Comparison of ENCODE assay signal across 10 cellular contexts in the genomic region with DNA sequence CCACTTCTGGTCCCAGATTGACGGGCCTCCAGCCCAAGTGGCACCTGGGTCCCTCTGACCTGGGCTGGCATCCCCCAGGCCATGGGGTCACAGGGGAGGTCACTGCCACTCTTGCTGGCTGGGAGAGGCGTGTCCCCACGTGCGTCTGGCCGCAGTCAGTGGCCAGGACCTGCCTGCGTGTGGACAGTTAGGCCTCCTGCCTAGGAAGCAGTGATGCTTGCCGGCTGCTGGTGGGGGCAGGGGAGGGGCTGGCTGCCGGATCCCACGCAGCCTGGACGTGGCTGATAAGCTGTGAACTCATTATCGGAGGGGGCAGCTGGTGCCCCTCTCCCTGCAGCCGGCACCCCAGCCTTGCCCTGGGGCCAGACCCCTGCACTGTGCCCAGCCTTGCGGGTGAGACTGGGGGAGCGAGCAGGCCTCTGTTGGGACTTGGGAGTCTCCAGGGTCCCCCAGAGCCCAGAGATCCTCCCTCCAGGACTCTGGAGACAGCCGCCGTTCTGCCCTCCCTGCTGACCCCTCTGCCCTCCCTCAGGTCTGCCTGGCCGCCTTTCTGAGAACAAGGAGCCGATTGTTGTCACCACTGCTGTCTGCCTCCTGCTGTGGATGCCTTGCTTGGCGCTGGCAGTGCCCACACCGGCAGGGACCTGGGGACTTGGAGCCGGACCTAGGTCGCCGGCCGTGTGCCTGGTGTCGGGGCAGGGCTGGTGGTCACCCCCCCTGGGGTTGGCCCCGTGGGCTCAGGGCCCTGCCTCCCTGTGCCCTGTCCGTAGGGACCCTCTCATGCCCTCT. TPM values are rescaled to one million over a fixed set of nuclear protein-coding genes. Genes with fewer than 3 reads are reported as not detected.
A peak's percentile ranks its signal among the peaks of the same experiment; 100 is the strongest.
DNase-seq lines count a peak whose midpoint lies in the region; ATAC-seq, FAIRE-seq and TF ChIP-seq lines count a peak whose summit lies in the region.
"Had no signal": no experiment of that assay in that cellular context is flagged by ENCODE, and none has a peak within 500 bp of the region (broad histone marks: within the 10 kb centered on the region; RNA-seq: fewer than 3 reads in every experiment).

No MANE protein-coding gene starts in this region.

- peaks cover 92 to 98% of the 10 kb centered on the region in 2 donors for H3K4me1 ChIP-seq in adrenal gland (replicated peaks in 1 of 2)
- peaks cover 35% of the 10 kb centered on the region for H3K4me1 ChIP-seq in prostate gland (replicated peaks)

- H3K36me3 Mint-ChIP-seq in activated T-helper 2 cell treated with anti-CD3 and anti-CD28 coated beads, Interferon-gamma antibody, Interleukin-2, Interleukin-4, amounts not matched to agents 10 μg/mL and 5 μg/mL and 100 μg/mL, durations not matched to agents 14 hours and 24 hours and 36 hours (ENCODE audit: low read depth): no peaks in the 10 kb centered on the region
- H3K36me3 Mint-ChIP-seq in mesothelial cell of epicardium: no peaks in the 10 kb centered on the region

- no peaks in the 10 kb centered on the region for H3K27me3 Mint-ChIP-seq in activated T-helper 2 cell treated with anti-CD3 and anti-CD28 coated beads, Interferon-gamma antibody, Interleukin-2, Interleukin-4, amounts not matched to agents 10 μg/mL and 5 μg/mL and 100 μg/mL, durations not matched to agents 14 hours and 24 hours and 36 hours (ENCODE audit: low read depth)
- H3K27me3 Mint-ChIP-seq in mesothelial cell of epicardium (ENCODE audit: low read depth): no peaks in the 10 kb centered on the region

- ATAC-seq in left ventricle myocardium superior: peak; percentile 1
- ATAC-seq in HG03442 (IDR thresholded peaks at IDR 0.05; ENCODE audit: unreplicated experiment): no peak

- H3K27ac ChIP-seq in adrenal gland (peak overlapping the region in 4 of 5 donors; percentile 15 to 85 (median 60)), prostate gland (peak overlapping the region; percentile 12 to 37)

- intact Hi-C loops in adrenal gland (cut with DNase I) (no loop called here), left ventricle myocardium superior (cut with micrococcal nuclease) (no loop called here), prostate gland (cut with DNase I) (no loop called here)
- intact Hi-C loops in activated T-helper 2 cell treated with anti-CD3 and anti-CD28 coated beads, Interferon-gamma antibody, Interleukin-2, Interleukin-4, amounts not matched to agents 10 μg/mL and 5 μg/mL and 100 μg/mL, durations not matched to agents 14 hours and 24 hours and 36 hours (cut with micrococcal nuclease): no loop called here

- no peaks in the 10 kb centered on the region for H3K9me3 ChIP-seq in adrenal gland (replicated peaks in 1 of 3)
- H3K9me3 ChIP-seq in prostate gland: no peaks in the 10 kb centered on the region

- H3K27me3 ChIP-seq in adrenal gland: no peaks in the 10 kb centered on the region
- H3K27me3 ChIP-seq in prostate gland (replicated peaks; ENCODE audit: insufficient read depth): no peaks in the 10 kb centered on the region

- H3K36me3 ChIP-seq in adrenal gland (replicated peaks in 1 of 2) (no peaks in the 10 kb centered on the region), prostate gland (no peaks in the 10 kb centered on the region)

- TF ChIP-seq CTCF in adrenal gland (IDR thresholded peaks at IDR 0.05) (no peak), prostate gland (IDR thresholded peaks at IDR 0.05) (no peak), mesothelial cell of epicardium (IDR thresholded peaks at IDR 0.05; ENCODE audit: unreplicated experiment) (no peak), D721Med (IDR thresholded peaks at IDR 0.05; ENCODE audit: insufficient read depth, missing control alignments) (no peak)

- WGBS in adrenal gland, 4 donors: 17 to 45% (median 33%) methylated on average over 5 to 27 of the region's 27 CpGs
- 34% methylated on average over 26 of the region's 27 CpGs for WGBS in prostate gland

- FAIRE-seq in D721Med (lab: Jason Lieb, UNC): no peak

- no peak overlapping the region for H3K27ac Mint-ChIP-seq in activated T-helper 2 cell treated with anti-CD3 and anti-CD28 coated beads, Interferon-gamma antibody, Interleukin-2, Interleukin-4, amounts not matched to agents 10 μg/mL and 5 μg/mL and 100 μg/mL, durations not matched to agents 14 hours and 24 hours and 36 hours
- no peak overlapping the region for H3K27ac Mint-ChIP-seq in mesothelial cell of epicardium

- peak in 8 of 14 donors; percentile 22 to 68 (median 44) for DNase-seq in C1 segment of cervical spinal cord (lab: John Stamatoyannopoulos, UW)
- peak in 2 of 7 donors; percentile 35 to 45 for DNase-seq in adrenal gland
- DNase-seq in left ventricle myocardium superior: peak; percentile 59
- DNase-seq in prostate gland (ENCODE audit: low spot score): no peak
- DNase-seq in activated T-helper 2 cell treated with anti-CD3 and anti-CD28 coated beads, Interferon-gamma antibody, Interleukin-2, Interleukin-4, amounts not matched to agents 10 μg/mL and 5 μg/mL and 100 μg/mL, durations not matched to agents 14 hours and 24 hours and 36 hours (ENCODE audit: low spot score): no peak
- DNase-seq in mesothelial cell of epicardium (ENCODE audit: low spot score in 2 of 2, unreplicated experiment in 2 of 2): no peak
- DNase-seq in D721Med (ENCODE audit: insufficient read length, low spot score): no peak
- DNase-seq: GF-D8, NCI-H187 treated with DMSO at 0.1 percent for 48 hours had no signal

- TF ChIP-seq POLR2A in adrenal gland (IDR thresholded peaks at IDR 0.05) (no peak), prostate gland (IDR thresholded peaks at IDR 0.05) (no peak)

- H3K4me1 Mint-ChIP-seq in activated T-helper 2 cell treated with anti-CD3 and anti-CD28 coated beads, Interferon-gamma antibody, Interleukin-2, Interleukin-4, amounts not matched to agents 10 μg/mL and 5 μg/mL and 100 μg/mL, durations not matched to agents 14 hours and 24 hours and 36 hours (ENCODE audit: low read depth): no peaks in the 10 kb centered on the region
- H3K4me1 Mint-ChIP-seq in mesothelial cell of epicardium: peaks cover 20% of the 10 kb centered on the region

- no peak overlapping the region for H3K4me3 Mint-ChIP-seq in activated T-helper 2 cell treated with anti-CD3 and anti-CD28 coated beads, Interferon-gamma antibody, Interleukin-2, Interleukin-4, amounts not matched to agents 10 μg/mL and 5 μg/mL and 100 μg/mL, durations not matched to agents 14 hours and 24 hours and 36 hours (ENCODE audit: low read depth)
- H3K4me3 Mint-ChIP-seq in mesothelial cell of epicardium: no peak overlapping the region

- no peaks in the 10 kb centered on the region for H3K9me3 Mint-ChIP-seq in activated T-helper 2 cell treated with anti-CD3 and anti-CD28 coated beads, Interferon-gamma antibody, Interleukin-2, Interleukin-4, amounts not matched to agents 10 μg/mL and 5 μg/mL and 100 μg/mL, durations not matched to agents 14 hours and 24 hours and 36 hours
- no peaks in the 10 kb centered on the region for H3K9me3 Mint-ChIP-seq in mesothelial cell of epicardium

- H3K4me3 ChIP-seq in adrenal gland (peak overlapping the region in 1 of 4 donors; percentile 8), prostate gland (no peak overlapping the region)

RNA-seq across cellular contexts. Expression of a gene that starts 12.3 kb away (rescaled TPM):
- total RNA-seq in adrenal gland (100 to 1,000 TPM in 4 of 8 donors, 10 to 100 TPM in 4; 64.2 to 114 (median 94.7) TPM), left ventricle myocardium superior (90.8 TPM), prostate gland (10 to 100 TPM; 69.5 to 84.1 TPM), mesothelial cell of epicardium (43.7 to 46.0 TPM (median 45.0 TPM) in 3 replicates)
- 10 to 100 TPM; 16.1 to 72.9 (median 31.6) TPM for polyA plus RNA-seq in adrenal gland
- total RNA-seq in activated T-helper 2 cell treated with anti-CD3 and anti-CD28 coated beads, Interferon-gamma antibody, Interleukin-2, Interleukin-4, amounts not matched to agents 10 μg/mL and 5 μg/mL and 100 μg/mL, durations not matched to agents 14 hours and 24 hours and 36 hours: 22.8 and 22.9 TPM in 2 replicates

Comparison
In these comparisons a context has a peak if more than half of its experiments do, and no peak if none do; other contexts are left out.
1. DNase-seq: peak in C1 segment of cervical spinal cord (8 of 14) and left ventricle myocardium superior (single experiment); none in prostate gland (single experiment), activated T-helper 2 cell treated with anti-CD3 and anti-CD28 coated beads, Interferon-gamma antibody, Interleukin-2, Interleukin-4, amounts not matched to agents 10 μg/mL and 5 μg/mL and 100 μg/mL, durations not matched to agents 14 hours and 24 hours and 36 hours (single experiment), mesothelial cell of epicardium (0 of 2) and D721Med (single experiment).